Comparison of ENCODE assay signal across 18 cellular contexts in genomic region chr15:96882361-96882760, GRCh38.
"Had no signal": no experiment of that assay in that cellular context is flagged by ENCODE, and none has a peak within 500 bp of the region (broad histone marks: within the 10 kb centered on the region; RNA-seq: fewer than 3 reads in every experiment).

No MANE protein-coding gene starts in this region.

- H3K36me3 Mint-ChIP-seq: immature natural killer cell; naive thymus-derived CD8-positive, alpha-beta T cell; stimulated activated naive B cell treated with anti-CD40 and anti-IgM and Interleukin-4, amounts not matched to agents 10 μg/mL and 1 μg/mL and 100 μg/mL, for 72 hours had no signal

- H3K27ac ChIP-seq: foreskin keratinocyte, left ventricle myocardium inferior, psoas muscle, right lobe of liver, testis, tibial nerve, upper lobe of right lung, vagina had no signal

- H3K4me3 ChIP-seq: left ventricle myocardium inferior, lung, psoas muscle, right lobe of liver, testis, tibial nerve, upper lobe of right lung, vagina had no signal

- DNase-seq: effector memory CD4-positive, alpha-beta T cell; foreskin keratinocyte; immature natural killer cell; left cardiac atrium; left ventricle myocardium inferior; naive thymus-derived CD8-positive, alpha-beta T cell; psoas muscle; retina; right lobe of liver; stimulated activated CD4-positive, alpha-beta T cell treated with anti-CD3 and anti-CD28 coated beads, Interleukin-2, amount 100 ng/mL, for 24 hours; stimulated activated CD4-positive, alpha-beta T cell treated with anti-CD3 and anti-CD28 coated beads, Interleukin-4, amount 100 ng/mL, for 4 hours; stimulated activated naive B cell treated with anti-CD40 and anti-IgM and Interleukin-4, amounts not matched to agents 10 μg/mL and 1 μg/mL and 100 μg/mL, for 72 hours; stimulated activated naive CD8-positive, alpha-beta T cell treated with anti-CD3 and anti-CD28 coated beads, Interleukin-15, amount 100 ng/mL, for 72 hours; testis; upper lobe of right lung had no signal

- H3K27me3 ChIP-seq: foreskin keratinocyte, right lobe of liver, testis, tibial nerve, vagina had no signal

- H3K4me3 Mint-ChIP-seq: immature natural killer cell; naive thymus-derived CD8-positive, alpha-beta T cell; stimulated activated naive B cell treated with anti-CD40 and anti-IgM and Interleukin-4, amounts not matched to agents 10 μg/mL and 1 μg/mL and 100 μg/mL, for 72 hours; stimulated activated naive CD8-positive, alpha-beta T cell treated with anti-CD3 and anti-CD28 coated beads, Interleukin-15, amount 100 ng/mL, for 72 hours had no signal

- H3K27ac Mint-ChIP-seq: immature natural killer cell; naive thymus-derived CD8-positive, alpha-beta T cell; stimulated activated naive B cell treated with anti-CD40 and anti-IgM and Interleukin-4, amounts not matched to agents 10 μg/mL and 1 μg/mL and 100 μg/mL, for 72 hours; stimulated activated naive CD8-positive, alpha-beta T cell treated with anti-CD3 and anti-CD28 coated beads, Interleukin-15, amount 100 ng/mL, for 72 hours had no signal

- H3K4me1 Mint-ChIP-seq: immature natural killer cell; naive thymus-derived CD8-positive, alpha-beta T cell; stimulated activated naive B cell treated with anti-CD40 and anti-IgM and Interleukin-4, amounts not matched to agents 10 μg/mL and 1 μg/mL and 100 μg/mL, for 72 hours; stimulated activated naive CD8-positive, alpha-beta T cell treated with anti-CD3 and anti-CD28 coated beads, Interleukin-15, amount 100 ng/mL, for 72 hours had no signal

- H3K36me3 ChIP-seq: left ventricle myocardium inferior, right lobe of liver, tibial nerve, upper lobe of right lung, vagina had no signal

- H3K27me3 Mint-ChIP-seq: stimulated activated naive B cell treated with anti-CD40 and anti-IgM and Interleukin-4, amounts not matched to agents 10 μg/mL and 1 μg/mL and 100 μg/mL, for 72 hours; stimulated activated naive CD8-positive, alpha-beta T cell treated with anti-CD3 and anti-CD28 coated beads, Interleukin-15, amount 100 ng/mL, for 72 hours had no signal

- H3K9me3 Mint-ChIP-seq: stimulated activated naive CD8-positive, alpha-beta T cell treated with anti-CD3 and anti-CD28 coated beads, Interleukin-15, amount 100 ng/mL, for 72 hours had no signal

- H3K9me3 ChIP-seq: left ventricle myocardium inferior, psoas muscle, right lobe of liver, testis, tibial nerve, upper lobe of right lung, vagina had no signal
